ENCODE assay signal across 25 cellular contexts in genomic region chr3:99879275-99879674, GRCh38.
"Had no signal": no experiment of that assay in that cellular context is flagged by ENCODE, and none has a peak within 500 bp of the region (broad histone marks: within the 10 kb centered on the region; RNA-seq: fewer than 3 reads in every experiment).

No MANE protein-coding gene starts in this region.

- H3K9me3 ChIP-seq: esophagus squamous epithelium, prostate gland, sigmoid colon, stomach, thoracic aorta had no signal

- H3K9me3 Mint-ChIP-seq: dendritic cell treated with granulocyte-macrophage colony-stimulating factor and Interleukin-4, amounts not matched to agents 40 ng/mL and 50 ng/mL, for 4 days; effector memory CD8-positive, alpha-beta T cell; mesothelial cell of epicardium; natural killer cell treated with Interleukin-12 subunit alpha and Interleukin-12 subunit beta and Interleukin-15 and Interleukin-18, amount 100 ng/mL, for 72 hours; neural progenitor cell had no signal

- H3K4me3 Mint-ChIP-seq: dendritic cell treated with granulocyte-macrophage colony-stimulating factor and Interleukin-4, amounts not matched to agents 40 ng/mL and 50 ng/mL, for 4 days; effector memory CD8-positive, alpha-beta T cell; mesothelial cell of epicardium; natural killer cell treated with Interleukin-12 subunit alpha and Interleukin-12 subunit beta and Interleukin-15 and Interleukin-18, amount 100 ng/mL, for 72 hours; neural progenitor cell had no signal

- H3K27ac Mint-ChIP-seq: dendritic cell treated with granulocyte-macrophage colony-stimulating factor and Interleukin-4, amounts not matched to agents 40 ng/mL and 50 ng/mL, for 4 days; effector memory CD8-positive, alpha-beta T cell; mesothelial cell of epicardium; natural killer cell treated with Interleukin-12 subunit alpha and Interleukin-12 subunit beta and Interleukin-15 and Interleukin-18, amount 100 ng/mL, for 72 hours; neural progenitor cell had no signal

- H3K4me2 ChIP-seq: neural progenitor cell had no signal

- H3K4me3 ChIP-seq: esophagus squamous epithelium, neural progenitor cell, prostate gland, sigmoid colon, skin epidermis, stomach, thoracic aorta had no signal

- H3K27me3 ChIP-seq: sigmoid colon, stomach had no signal

- H2AFZ ChIP-seq: neural progenitor cell, parathyroid adenoma had no signal

- H3K79me2 ChIP-seq: parathyroid adenoma had no signal

- H3K36me3 ChIP-seq: esophagus squamous epithelium, neural progenitor cell, prostate gland, sigmoid colon, stomach, thoracic aorta had no signal

- H3K27ac ChIP-seq: epithelial cell of prostate, neural progenitor cell, prostate gland had no signal

- H3K36me3 Mint-ChIP-seq: mesothelial cell of epicardium; natural killer cell treated with Interleukin-12 subunit alpha and Interleukin-12 subunit beta and Interleukin-15 and Interleukin-18, amount 100 ng/mL, for 72 hours; neural progenitor cell had no signal

- H3K27me3 Mint-ChIP-seq: dendritic cell treated with granulocyte-macrophage colony-stimulating factor and Interleukin-4, amounts not matched to agents 40 ng/mL and 50 ng/mL, for 4 days; effector memory CD8-positive, alpha-beta T cell had no signal

- ATAC-seq: effector memory CD8-positive, alpha-beta T cell; left colon; natural killer cell treated with Interleukin-12 subunit alpha and Interleukin-12 subunit beta and Interleukin-15 and Interleukin-18, amount 100 ng/mL, for 72 hours had no signal

- H3K4me1 ChIP-seq: prostate gland had no signal

- H3K9ac ChIP-seq: neural progenitor cell, parathyroid adenoma had no signal

- DNase-seq: cerebellar nuclear complex; effector memory CD8-positive, alpha-beta T cell; esophagus squamous epithelium; foreskin fibroblast; head of caudate nucleus; hippocampal formation; left colon; mammary epithelial cell; occipital lobe; retina; sigmoid colon; stimulated activated CD4-positive, alpha-beta T cell treated with anti-CD3 and anti-CD28 coated beads, Interleukin-12 subunit alpha, Interleukin-12 subunit beta, amount 100 ng/mL, for 4 hours; stimulated activated naive CD4-positive, alpha-beta T cell; stomach; substantia nigra; trophoblast cell had no signal
